9 cellular contexts compared by ENCODE assay signal in the genomic region with DNA sequence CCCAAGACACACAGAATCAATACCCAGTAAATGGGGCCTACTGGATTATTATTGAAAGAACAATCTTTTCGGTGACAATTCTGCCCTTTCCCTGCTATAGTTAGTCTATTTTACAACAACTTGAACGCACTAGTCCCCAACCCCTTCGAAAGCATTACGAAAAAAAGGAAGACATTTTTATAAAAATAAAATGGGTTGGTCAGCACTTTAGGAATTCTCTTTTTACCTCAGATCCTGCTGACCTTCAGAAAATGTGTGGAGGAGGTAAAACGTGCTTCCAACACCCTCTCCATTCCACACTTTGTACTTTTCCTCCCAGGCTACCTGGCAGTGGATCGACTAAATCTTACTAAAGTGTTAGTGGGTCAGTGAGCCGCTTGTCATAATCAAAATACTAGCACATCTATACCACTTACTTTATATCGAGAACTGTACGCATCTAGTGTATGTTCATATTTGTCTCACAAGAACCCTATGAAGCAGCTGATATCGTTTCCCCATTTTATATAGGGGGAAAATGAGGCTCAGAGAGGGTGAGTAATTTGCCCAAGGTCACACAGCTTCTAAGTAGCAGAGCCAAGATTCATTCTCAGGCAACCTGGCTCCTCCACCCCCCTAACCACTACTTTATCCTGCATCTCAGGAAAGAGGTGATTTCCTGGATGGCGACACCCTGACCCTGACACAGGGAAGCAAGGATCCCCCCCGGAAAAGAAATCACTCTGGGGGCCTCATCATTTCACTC. TPM values are rescaled to one million over a fixed set of nuclear protein-coding genes. Genes with fewer than 3 reads are reported as not detected.
DNase-seq lines count a peak whose midpoint lies in the region; ATAC-seq and TF ChIP-seq lines count a peak whose summit lies in the region.
"Had no signal": no experiment of that assay in that cellular context is flagged by ENCODE, and none has a peak within 500 bp of the region (broad histone marks: within the 10 kb centered on the region; RNA-seq: fewer than 3 reads in every experiment).

No MANE protein-coding gene starts in this region.

- WGBS in esophagus muscularis mucosa: 71% methylated on average over 12 of the region's 12 CpGs
- 95% methylated on average over 12 of the region's 12 CpGs for WGBS in smooth muscle cell (ENCODE audit: low lambda C conversion rate)
- 87 to 90% methylated on average over 6 to 12 of the region's 12 CpGs for WGBS in endodermal cell (ENCODE audit: insufficient coverage in 1 of 2, insufficient read length in 1 of 2), 2 experiments

- intact Hi-C loops in esophagus muscularis mucosa (cut with DNase I): no loop called here
- intact Hi-C loops in CD14-positive monocyte (cut with micrococcal nuclease): no loop called here

- H2AFZ ChIP-seq in smooth muscle cell (ENCODE audit: low read depth): no peak overlapping the region

- H3K27me3 Mint-ChIP-seq in HFFc6 (ENCODE audit: insufficient read depth) (peaks cover 1% of the 10 kb centered on the region), T-helper 17 cell (no peaks in the 10 kb centered on the region), endodermal cell (ENCODE audit: insufficient read depth) (no peaks in the 10 kb centered on the region), CD14-positive monocyte (ENCODE audit: low read depth in 3 of 3) (peaks cover 6 to 17% (median 9%) of the 10 kb centered on the region in 3 donors)

- H3K36me3 ChIP-seq in esophagus muscularis mucosa: no peaks in the 10 kb centered on the region
- no peaks in the 10 kb centered on the region for H3K36me3 ChIP-seq in smooth muscle cell (ENCODE audit: low read depth)
- H3K36me3 ChIP-seq in endodermal cell (ENCODE audit: control insufficient read depth, insufficient read depth, low read length): no peaks in the 10 kb centered on the region

- H3F3A ChIP-seq in smooth muscle cell (ENCODE audit: low read depth): peaks cover 40% of the 10 kb centered on the region

- peak overlapping the region; percentile 97 for H3K27ac Mint-ChIP-seq in HFFc6
- peak overlapping the region; percentile 98 for H3K27ac Mint-ChIP-seq in T-helper 17 cell
- H3K27ac Mint-ChIP-seq in endodermal cell: no peak overlapping the region
- no peak overlapping the region for H3K27ac Mint-ChIP-seq in CD14-positive monocyte

- peaks cover 22 to 61% (median 46%) of the 10 kb centered on the region in 4 donors for H3K4me1 ChIP-seq in esophagus muscularis mucosa
- peaks cover 4% of the 10 kb centered on the region for H3K4me1 ChIP-seq in smooth muscle cell (ENCODE audit: low read depth)
- no peaks in the 10 kb centered on the region for H3K4me1 ChIP-seq in endodermal cell (ENCODE audit: control insufficient read depth, insufficient read depth, low read length)

- H3K9ac ChIP-seq in smooth muscle cell (ENCODE audit: low read depth) (peak overlapping the region; percentile 52), endodermal cell (ENCODE audit: extremely low read depth, low read length, poor library complexity, severe bottlenecking) (no peak overlapping the region)

- no peak for ATAC-seq in T-helper 17 cell

- peak overlapping the region; percentile 6 to 73 (median 66) for H3K27ac ChIP-seq in esophagus muscularis mucosa (replicated peaks in 1 of 4)
- H3K27ac ChIP-seq in smooth muscle cell (ENCODE audit: low read depth): peak overlapping the region; percentile 95
- no peak overlapping the region for H3K27ac ChIP-seq in endodermal cell (ENCODE audit: low read depth, low read length)

- H3K4me1 Mint-ChIP-seq in HFFc6 (ENCODE audit: low read depth) (peaks cover 79% of the 10 kb centered on the region), T-helper 17 cell (peaks cover 77% of the 10 kb centered on the region), endodermal cell (no peaks in the 10 kb centered on the region), CD14-positive monocyte (peaks cover 35% of the 10 kb centered on the region)

- H3K4me2 ChIP-seq in smooth muscle cell: no peak overlapping the region

- H3K9me3 Mint-ChIP-seq in HFFc6 (no peaks in the 10 kb centered on the region), endodermal cell (no peaks in the 10 kb centered on the region), CD14-positive monocyte (no peaks in the 10 kb centered on the region)
- H3K9me3 Mint-ChIP-seq: neural crest cell had no signal

- no peak for TF ChIP-seq POLR2A in esophagus muscularis mucosa (IDR thresholded peaks at IDR 0.05; ENCODE audit: low read depth)

- no peaks in the 10 kb centered on the region for H4K20me1 ChIP-seq in smooth muscle cell (ENCODE audit: low read depth)

- TF ChIP-seq CTCF in HFFc6 (IDR thresholded peaks at IDR 0.05): no peak
- TF ChIP-seq CTCF in esophagus muscularis mucosa (IDR thresholded peaks at IDR 0.05): no peak
- TF ChIP-seq CTCF in smooth muscle cell (IDR thresholded peaks at IDR 0.05; ENCODE audit: borderline replicate concordance, insufficient read depth, poor library complexity, severe bottlenecking): no peak
- TF ChIP-seq CTCF in endodermal cell (conservative IDR thresholded peaks at IDR 0.05): no peak
- no peak for TF ChIP-seq CTCF in CD14-positive monocyte (IDR thresholded peaks at IDR 0.05)

- H3K4me3 ChIP-seq in esophagus muscularis mucosa: no peak overlapping the region
- H3K4me3 ChIP-seq in smooth muscle cell: no peak overlapping the region
- no peak overlapping the region for H3K4me3 ChIP-seq in endodermal cell (ENCODE audit: low read length)

- no peak for TF ChIP-seq EP300 in esophagus muscularis mucosa (IDR thresholded peaks at IDR 0.05)

- H3K36me3 Mint-ChIP-seq in HFFc6 (ENCODE audit: low read depth) (no peaks in the 10 kb centered on the region), T-helper 17 cell (ENCODE audit: low read depth) (peaks cover 4% of the 10 kb centered on the region), endodermal cell (ENCODE audit: low read depth) (no peaks in the 10 kb centered on the region), CD14-positive monocyte (no peaks in the 10 kb centered on the region)

- H3K4me3 Mint-ChIP-seq in HFFc6 (peak overlapping the region; percentile 56), T-helper 17 cell (peak overlapping the region; percentile 79), endodermal cell (no peak overlapping the region), CD14-positive monocyte (no peak overlapping the region)
- H3K4me3 Mint-ChIP-seq: neural crest cell had no signal

- no peaks in the 10 kb centered on the region for H3K9me3 ChIP-seq in T-helper 17 cell (ENCODE audit: control insufficient read depth, low read length, poor library complexity, severe bottlenecking)
- H3K9me3 ChIP-seq in esophagus muscularis mucosa: no peaks in the 10 kb centered on the region
- H3K9me3 ChIP-seq in smooth muscle cell (replicated peaks; ENCODE audit: low read depth): no peaks in the 10 kb centered on the region
- no peaks in the 10 kb centered on the region for H3K9me3 ChIP-seq in endodermal cell (ENCODE audit: control insufficient read depth, low read length)

- no peaks in the 10 kb centered on the region for H3K27me3 ChIP-seq in esophagus muscularis mucosa
- no peaks in the 10 kb centered on the region for H3K27me3 ChIP-seq in smooth muscle cell (ENCODE audit: low read depth)
- no peaks in the 10 kb centered on the region for H3K27me3 ChIP-seq in endodermal cell (ENCODE audit: control insufficient read depth, insufficient read depth, low read length, poor library complexity, severe bottlenecking)

- H3K79me2 ChIP-seq in smooth muscle cell (ENCODE audit: low read depth): peaks cover 43% of the 10 kb centered on the region

- no peak for DNase-seq in HFFc6
- DNase-seq in T-helper 17 cell: no peak
- DNase-seq in esophagus muscularis mucosa (ENCODE audit: extremely low spot score): no peak
- no peak for DNase-seq in smooth muscle cell (lab: John Stamatoyannopoulos, UW; ENCODE audit: unreplicated experiment)
- no peak for DNase-seq in endodermal cell
- no peak for DNase-seq in CD14-positive monocyte (ENCODE audit: low spot score)
- no peak for DNase-seq in T-helper 9 cell
- DNase-seq: DMS153 had no signal

RNA-seq across cellular contexts. Expression of a gene that starts 10.6 kb away (rescaled TPM):
- total RNA-seq in HFFc6 (2021; fragmentation: NEBNext Ultra II Directional; extraction: Animal tissue kit (Norgen Biotek cat#: 25700)): 1 to 10 TPM in 1 of 6 experiments, under 1 TPM in 5; 0.50 to 1.1 (median 0.84) TPM
- total RNA-seq in T-helper 17 cell (10 to 100 TPM; 51.0 to 58.7 TPM), esophagus muscularis mucosa (10 to 100 TPM in 3 of 4 donors, 1 to 10 TPM in 1; 8.8 to 15.6 (median 13.0) TPM), smooth muscle cell (4.1 and 8.4 TPM in 2 replicates), endodermal cell (1 to 10 TPM; 1.5 to 2.1 TPM)
- polyA plus RNA-seq in smooth muscle cell (5.5 and 5.8 TPM in 2 replicates), CD14-positive monocyte (under 1 TPM; 0.03 to 0.18 TPM)
- polyA plus RNA-seq in endodermal cell (2013, experiment 1 of 2): 1.2 TPM
- 0.87 TPM for polyA plus RNA-seq in endodermal cell (2013, experiment 2 of 2)

Comparison
In these comparisons a context has a peak if more than half of its experiments do, and no peak if none do; other contexts are left out.
1. H3K27ac Mint-ChIP-seq: peak in HFFc6 (single experiment) and T-helper 17 cell (single experiment); none in endodermal cell (single experiment) and CD14-positive monocyte (0 of 7).
2. H3K4me3 Mint-ChIP-seq: peak in HFFc6 (single experiment) and T-helper 17 cell (single experiment); none in endodermal cell (single experiment) and CD14-positive monocyte (0 of 2).